Comparison of ENCODE assay signal across 15 cellular contexts in genomic region chr2:204900910-204901309, GRCh38.
DNase-seq lines count a peak whose midpoint lies in the region; ATAC-seq and TF ChIP-seq lines count a peak whose summit lies in the region.
"Had no signal": no experiment of that assay in that cellular context is flagged by ENCODE, and none has a peak within 500 bp of the region (broad histone marks: within the 10 kb centered on the region; RNA-seq: fewer than 3 reads in every experiment).

No MANE protein-coding gene starts in this region.

- peak; percentile 29 for DNase-seq in left cardiac atrium
- no peak for DNase-seq in left ventricle myocardium inferior
- DNase-seq in NCI-H69 (lab: John Stamatoyannopoulos, UW) = peak; percentile 74
- DNase-seq in iris pigment epithelial cell (ENCODE audit: low read depth) = peak; percentile 7
- peak; percentile 6 to 17 for DNase-seq in thyroid gland
- no peak for DNase-seq in NCI-H1092 treated with DMSO at 0.1 percent for 48 hours (lab: John Stamatoyannopoulos, UW)
- no peak for DNase-seq in ureter (ENCODE audit: low spot score)
- no peak for DNase-seq in SKM-1 (lab: John Stamatoyannopoulos, UW; ENCODE audit: unreplicated experiment)
- DNase-seq: activated CD4-positive, alpha-beta T cell treated with anti-CD3 and anti-CD28 coated beads, Interleukin-2, amount 10 ng/mL, durations not matched to agents 24 days and 14 days; activated T-cell treated with anti-CD3 and anti-CD28 coated beads, Interleukin-2, amount 50 U/mL, for 24 hours; amygdala; DMS79 treated with DMSO at 0.1 percent for 48 hours; NCI-H1105 treated with DMSO at 0.1 percent for 48 hours; NCI-H524 had no signal

- H3K4me3 ChIP-seq in left ventricle myocardium inferior (no peak overlapping the region), thyroid gland (replicated peaks in 1 of 3) (no peak overlapping the region)

- ATAC-seq in left cardiac atrium = peak in 1 of 2 donors; percentile 21

- no peak for TF ChIP-seq CTCF in left ventricle myocardium inferior (IDR thresholded peaks at IDR 0.05; ENCODE audit: borderline replicate concordance)
- no peak for TF ChIP-seq CTCF in thyroid gland (IDR thresholded peaks at IDR 0.05)

- H3K27ac ChIP-seq in left ventricle myocardium inferior (replicated peaks) (no peak overlapping the region), thyroid gland (no peak overlapping the region)
- H3K27ac ChIP-seq: RWPE1 had no signal

- H3K36me3 ChIP-seq in left ventricle myocardium inferior (no peaks in the 10 kb centered on the region), thyroid gland (no peaks in the 10 kb centered on the region)

- no peaks in the 10 kb centered on the region for H3K4me1 ChIP-seq in left ventricle myocardium inferior
- peaks cover 0 to 5% of the 10 kb centered on the region in 2 donors for H3K4me1 ChIP-seq in thyroid gland

- no peak for TF ChIP-seq POLR2A in thyroid gland (IDR thresholded peaks at IDR 0.05)

- WGBS in thyroid gland, 2 donors = 92 to 100% methylated on average over 1 of the region's 1 CpG

- no peaks in the 10 kb centered on the region for H3K27me3 ChIP-seq in left ventricle myocardium inferior (ENCODE audit: low read depth)
- no peaks in the 10 kb centered on the region for H3K27me3 ChIP-seq in thyroid gland

- H3K9me3 ChIP-seq in left ventricle myocardium inferior (replicated peaks) (peaks cover 14% of the 10 kb centered on the region), thyroid gland (no peaks in the 10 kb centered on the region)

- intact Hi-C loops in left cardiac atrium (cut with DNase I) = no loop called here
- intact Hi-C loops in left ventricle myocardium inferior (cut with micrococcal nuclease) = no loop called here
- intact Hi-C loops in thyroid gland (cut with DNase I) = no loop called here

Comparison
In these comparisons a context has a peak if more than half of its experiments do, and no peak if none do; other contexts are left out.
1. DNase-seq: peak in left cardiac atrium (single experiment), NCI-H69 (single experiment), iris pigment epithelial cell (single experiment) and thyroid gland (2 of 2); none in left ventricle myocardium inferior (single experiment), NCI-H1092 treated with DMSO at 0.1 percent for 48 hours (single experiment), ureter (single experiment) and SKM-1 (single experiment).